7 cellular contexts compared by ENCODE assay signal in genomic region chr7:120272896-120273475, GRCh38. TPM values are rescaled to one million over a fixed set of nuclear protein-coding genes. Genes with fewer than 3 reads are reported as not detected.
A peak's percentile ranks its signal among the peaks of the same experiment; 100 is the strongest.
DNase-seq lines count a peak whose midpoint lies in the region; ATAC-seq and TF ChIP-seq lines count a peak whose summit lies in the region.

TSS of gene KCND2 (plus strand) at chr7:120273175.

- CTCF ChIA-PET in HEK293T (lab: Yijun Ruan, JAX): interaction anchor here (0.6 to 0.7 kb wide), 2 partner anchors 93 to 337 kb away, joined by 4 read pairs; no protein-coding TSS in a partner anchor

- POLR2A ChIA-PET in HEK293T (lab: Yijun Ruan, JAX): no interaction called here

- peaks cover 16% of the 10 kb centered on the region for H3K27me3 ChIP-seq in colonic mucosa

- H3K4me3 ChIP-seq in colonic mucosa: peak within 1 kb of the TSS; percentile 1

- peak; percentile 12 for DNase-seq in HEK293T (ENCODE audit: extremely low spot score)
- peak; percentile 26 for DNase-seq in NCI-H1694 (lab: John Stamatoyannopoulos, UW)
- DNase-seq in colonic mucosa: no peak
- peak; percentile 84 for DNase-seq in mesenteric fat pad (ENCODE audit: low spot score)
- DNase-seq in SIG-M5 (lab: John Stamatoyannopoulos, UW): no peak
- DNase-seq in midbrain (lab: John Stamatoyannopoulos, UW): no peak

- H3K36me3 ChIP-seq in colonic mucosa: no peaks in the 10 kb centered on the region

- no peak for TF ChIP-seq CTCF in colonic mucosa (IDR thresholded peaks at IDR 0.05)

- no peak within 1 kb of the TSS for H3K27ac ChIP-seq in colonic mucosa

- peak; percentile 33 for ATAC-seq in GM18517 (IDR thresholded peaks at IDR 0.05; ENCODE audit: unreplicated experiment)

- intact Hi-C loops in colonic mucosa (cut with DNase I): loop anchor here (10.0 kb wide), 1 partner anchor 338 kb away; no protein-coding TSS in a partner anchor

- H3K9me3 ChIP-seq in colonic mucosa: no peaks in the 10 kb centered on the region

- H3K4me1 ChIP-seq in colonic mucosa: no peaks in the 10 kb centered on the region

- H3K9ac ChIP-seq in colonic mucosa (ENCODE audit: low read depth in 2 of 2, low read length in 2 of 2): no peak within 1 kb of the TSS

TF ChIP-seq in HEK293T, 16 proteins besides CTCF, POLR2A, EP300 and RAD21:
- TF ChIP-seq ARNT (IDR thresholded peaks at IDR 0.05): no peak
- no peak for TF ChIP-seq SUZ12 (IDR thresholded peaks at IDR 0.05)
- TF ChIP-seq LEF1 (IDR thresholded peaks at IDR 0.05; ENCODE audit: borderline replicate concordance): no peak
- TF ChIP-seq FOXA1 (IDR thresholded peaks at IDR 0.05): no peak

RNA-seq across cellular contexts. Expression of gene KCND2, which starts in this region (rescaled TPM):
- total RNA-seq in colonic mucosa (under 1 TPM; 0.08 to 0.17 TPM), mesenteric fat pad (2.9 TPM)

Comparison
In these comparisons a context has a peak if more than half of its experiments do, and no peak if none do; other contexts are left out.
1. DNase-seq: peak in HEK293T (single experiment), NCI-H1694 (single experiment) and mesenteric fat pad (single experiment); none in colonic mucosa (single experiment), SIG-M5 (single experiment) and midbrain (single experiment).